8 cellular contexts compared by ENCODE assay signal in genomic region chr1:40862008-40862863, GRCh38. TPM values are rescaled to one million over a fixed set of nuclear protein-coding genes. Genes with fewer than 3 reads are reported as not detected.
A peak's percentile ranks its signal among the peaks of the same experiment; 100 is the strongest.
DNase-seq lines count a peak whose midpoint lies in the region; ATAC-seq and TF ChIP-seq lines count a peak whose summit lies in the region.

A gene with protein sequence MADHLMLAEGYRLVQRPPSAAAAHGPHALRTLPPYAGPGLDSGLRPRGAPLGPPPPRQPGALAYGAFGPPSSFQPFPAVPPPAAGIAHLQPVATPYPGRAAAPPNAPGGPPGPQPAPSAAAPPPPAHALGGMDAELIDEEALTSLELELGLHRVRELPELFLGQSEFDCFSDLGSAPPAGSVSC (minus strand): TSS chr1:40862363. CDS start chr1:40862127, 236 bp downstream.

- DNase-seq in GM19240 (ENCODE audit: insufficient read length, low spot score) (peak; percentile 96), NCI-H526 (lab: John Stamatoyannopoulos, UW) (peak; percentile 91 to 99), lung (ENCODE audit: low spot score) (peak; percentile 96)
- peak; percentile 97 for DNase-seq in activated CD8-positive, alpha-beta T cell treated with anti-CD3 and anti-CD28 coated beads, Interleukin-2, amount 10 ng/mL, durations not matched to agents 7 days and 5 days
- peak; percentile 96 for DNase-seq in effector CD8-positive, alpha-beta T cell (lab: John Stamatoyannopoulos, UW)
- peak; percentile 89 to 95 (median 92) for DNase-seq in stimulated activated CD4-positive, alpha-beta T cell treated with anti-CD3 and anti-CD28 coated beads, TNF-alpha, amount 100 ng/mL, for 24 hours (ENCODE audit: low read depth in 3 of 3)

- ATAC-seq in HG03457 (IDR thresholded peaks at IDR 0.05; ENCODE audit: unreplicated experiment) (peak; percentile 75), lung (ENCODE audit: insufficient read depth, low FRiP score) (peak; percentile 91)
- ATAC-seq in activated CD8-positive, alpha-beta T cell treated with anti-CD3 and anti-CD28 coated beads, Interleukin-2, amount 10 ng/mL, durations not matched to agents 7 days and 5 days: peak; percentile 93

- peak within 1 kb of the TSS; percentile 98 for H3K4me2 ChIP-seq in BLaER1

- peak within 1 kb of the TSS; percentile 92 for H3K9ac ChIP-seq in BLaER1

- H3K9me3 ChIP-seq in BLaER1: no peaks in the 10 kb centered on the region
- H3K9me3 ChIP-seq in lung (ENCODE audit: control insufficient read depth in 2 of 2, insufficient read depth in 1 of 2, low read length in 1 of 2): no peaks in the 10 kb centered on the region

- H3K4me3 ChIP-seq in BLaER1 (peak within 1 kb of the TSS; percentile 91), lung (peak within 1 kb of the TSS; percentile 63)

- POLR2A ChIA-PET in activated CD8-positive, alpha-beta T cell treated with anti-CD3 and anti-CD28 coated beads, Interleukin-2, amount 10 ng/mL, durations not matched to agents 7 days and 5 days (lab: Charles Lee): interaction anchor here (0.5 to 3.0 kb wide), 14 partner anchors 9 to 171 kb away, joined by 3 to 15 read pairs (median 4); partner anchors contain the start of genes CTPS1 and NFYC

- H3K36me3 Mint-ChIP-seq in activated CD8-positive, alpha-beta T cell treated with anti-CD3 and anti-CD28 coated beads, Interleukin-2, amount 10 ng/mL, durations not matched to agents 7 days and 5 days (ENCODE audit: low read depth): peaks cover 3% of the 10 kb centered on the region

- peaks cover 12% of the 10 kb centered on the region; the same call in 1 of the 2 replicates for H4K20me1 ChIP-seq in BLaER1

- WGBS in lung, 2 donors: 2 to 3% methylated on average over 69 to 75 of the region's 75 CpGs

- CTCF ChIA-PET in activated CD8-positive, alpha-beta T cell treated with anti-CD3 and anti-CD28 coated beads, Interleukin-2, amount 10 ng/mL, durations not matched to agents 7 days and 5 days (lab: Charles Lee): interaction anchor here (0.8 to 8.1 kb wide), 20 partner anchors 9 to 330 kb away, joined by 3 to 130 read pairs (median 4); partner anchors contain the start of gene CTPS1

- H3K27me3 Mint-ChIP-seq in activated CD8-positive, alpha-beta T cell treated with anti-CD3 and anti-CD28 coated beads, Interleukin-2, amount 10 ng/mL, durations not matched to agents 7 days and 5 days (ENCODE audit: low read depth): peaks cover 21% of the 10 kb centered on the region

- peaks cover 43% of the 10 kb centered on the region for H3K4me1 ChIP-seq in BLaER1
- H3K4me1 ChIP-seq in lung (ENCODE audit: control insufficient read depth in 2 of 2, insufficient read depth in 2 of 2, low read length in 2 of 2): peaks cover 0 to 12% of the 10 kb centered on the region in 2 donors

- H3K4me1 Mint-ChIP-seq in activated CD8-positive, alpha-beta T cell treated with anti-CD3 and anti-CD28 coated beads, Interleukin-2, amount 10 ng/mL, durations not matched to agents 7 days and 5 days (ENCODE audit: low read depth): peaks cover 30% of the 10 kb centered on the region

- TF ChIP-seq CTCF in lung (IDR thresholded peaks at IDR 0.05; ENCODE audit: control extremely low read depth, extremely low read depth): no peak

- H3K36me3 ChIP-seq in BLaER1 (no peaks in the 10 kb centered on the region), lung (ENCODE audit: control insufficient read depth in 2 of 2, insufficient read depth in 2 of 2, low read length in 2 of 2) (no peaks in the 10 kb centered on the region)

- H3K27ac ChIP-seq in BLaER1 (peak within 1 kb of the TSS; percentile 90), lung (ENCODE audit: low read depth in 1 of 2, low read length in 1 of 2) (peak within 1 kb of the TSS; percentile 87 to 88)

- H3K27me3 ChIP-seq in BLaER1 (peaks cover 10% of the 10 kb centered on the region; the same call in 1 of the 2 replicates), lung (ENCODE audit: control insufficient read depth, insufficient read depth) (no peaks in the 10 kb centered on the region)

- no peaks in the 10 kb centered on the region for H3K9me3 Mint-ChIP-seq in activated CD8-positive, alpha-beta T cell treated with anti-CD3 and anti-CD28 coated beads, Interleukin-2, amount 10 ng/mL, durations not matched to agents 7 days and 5 days (ENCODE audit: insufficient read depth)

- H3K27ac Mint-ChIP-seq in activated CD8-positive, alpha-beta T cell treated with anti-CD3 and anti-CD28 coated beads, Interleukin-2, amount 10 ng/mL, durations not matched to agents 7 days and 5 days: peak within 1 kb of the TSS; percentile 96

- peak within 1 kb of the TSS; percentile 79 for H3K4me3 Mint-ChIP-seq in activated CD8-positive, alpha-beta T cell treated with anti-CD3 and anti-CD28 coated beads, Interleukin-2, amount 10 ng/mL, durations not matched to agents 7 days and 5 days

RNA-seq across cellular contexts. Expression of the gene that starts here (rescaled TPM):
- 1 to 10 TPM; 9.1 to 10.0 TPM for total RNA-seq in activated CD8-positive, alpha-beta T cell treated with anti-CD3 and anti-CD28 coated beads, Interleukin-2, amount 10 ng/mL, durations not matched to agents 7 days and 5 days
- 10 to 100 TPM in 1 of 2 donors, 1 to 10 TPM in 1; 7.4 to 15.1 TPM for total RNA-seq in lung
- polyA plus RNA-seq in lung: 1 to 10 TPM; 4.7 to 7.9 TPM

Comparison
In these comparisons a context has a peak if more than half of its experiments do, and no peak if none do; other contexts are left out.
1. Peak in every context shown above with its lines: DNase-seq, ATAC-seq, H3K4me3 ChIP-seq and H3K27ac ChIP-seq.